7 cellular contexts compared by ENCODE assay signal in genomic region chr9:122912671-122912963, GRCh38. TPM values are rescaled to one million over a fixed set of nuclear protein-coding genes. Genes with fewer than 3 reads are reported as not detected.
DNase-seq lines count a peak whose midpoint lies in the region; ATAC-seq and TF ChIP-seq lines count a peak whose summit lies in the region.

No MANE protein-coding gene starts in this region.

- H3K4me3 ChIP-seq in iPS-18c (ENCODE audit: insufficient read depth, low read depth, low read length) (peak overlapping the region; percentile 94), stomach (peak overlapping the region; percentile 55 to 87 (median 65))

- no peaks in the 10 kb centered on the region; the same call in 1 of the 2 replicates for H3K27me3 Mint-ChIP-seq in HFFc6 (ENCODE audit: insufficient read depth)

- peak overlapping the region; percentile 96 for H3K4me3 Mint-ChIP-seq in HFFc6

- H3K9me3 Mint-ChIP-seq in HFFc6: no peaks in the 10 kb centered on the region
- no peaks in the 10 kb centered on the region for H3K9me3 Mint-ChIP-seq in activated naive CD4-positive, alpha-beta T cell treated with anti-CD3 and anti-CD28 coated beads, Interleukin-2, amount 50 U/mL, for 72 hours

- H3K27me3 ChIP-seq in stomach: no peaks in the 10 kb centered on the region

- peaks cover 0 to 21% (median 20%) of the 10 kb centered on the region in 4 donors for H3K4me1 ChIP-seq in stomach

- H3K27ac ChIP-seq in stomach: peak overlapping the region; percentile 68 to 86 (median 83)

- TF ChIP-seq POLR2A in stomach (IDR thresholded peaks at IDR 0.05): no peak

- TF ChIP-seq EP300 in stomach (IDR thresholded peaks at IDR 0.05): no peak

- 3 to 5% (median 4%) methylated on average over 8 to 9 of the region's 9 CpGs for WGBS in stomach, 5 donors

- DNase-seq in HFFc6 (no peak), stomach (no peak), sciatic nerve (ENCODE audit: low spot score) (no peak), NCI-H1092 (lab: John Stamatoyannopoulos, UW) (no peak), HCEC 1CT (no peak)
- no peak for DNase-seq in activated naive CD4-positive, alpha-beta T cell treated with anti-CD3 and anti-CD28 coated beads, Interleukin-2, amount 50 U/mL, for 72 hours (ENCODE audit: low spot score in 2 of 2)

- peak in 1 of 2 donors; percentile 2 for ATAC-seq in activated naive CD4-positive, alpha-beta T cell treated with anti-CD3 and anti-CD28 coated beads, Interleukin-2, amount 50 U/mL, for 72 hours
- no peak for ATAC-seq in sciatic nerve

- intact Hi-C loops in stomach (cut with DNase I; ENCODE audit: low total_unique reads): no loop called here
- intact Hi-C loops in sciatic nerve (cut with DNase I): no loop called here

- peaks cover 8 to 33% (median 26%) of the 10 kb centered on the region in 4 donors for H3K36me3 ChIP-seq in stomach

- TF ChIP-seq CTCF in HFFc6 (IDR thresholded peaks at IDR 0.05): no peak
- TF ChIP-seq CTCF in stomach (IDR thresholded peaks at IDR 0.05): no peak

- H3K9me3 ChIP-seq in iPS-18c (ENCODE audit: control insufficient read depth, insufficient read depth, low read length): no peaks in the 10 kb centered on the region
- H3K9me3 ChIP-seq in stomach: no peaks in the 10 kb centered on the region

- H3K36me3 Mint-ChIP-seq in HFFc6 (ENCODE audit: low read depth): peaks cover 29% of the 10 kb centered on the region
- peaks cover 26 to 33% of the 10 kb centered on the region in 2 donors for H3K36me3 Mint-ChIP-seq in activated naive CD4-positive, alpha-beta T cell treated with anti-CD3 and anti-CD28 coated beads, Interleukin-2, amount 50 U/mL, for 72 hours

- H3K4me1 Mint-ChIP-seq in HFFc6 (ENCODE audit: low read depth): peaks cover 25% of the 10 kb centered on the region

- H3K27ac Mint-ChIP-seq in HFFc6: peak overlapping the region; percentile 94
- peak overlapping the region; percentile 97 to 100 for H3K27ac Mint-ChIP-seq in activated naive CD4-positive, alpha-beta T cell treated with anti-CD3 and anti-CD28 coated beads, Interleukin-2, amount 50 U/mL, for 72 hours

RNA-seq across cellular contexts. Expression of gene ZBTB6, which starts 0.5 kb away (rescaled TPM):
- 1 to 10 TPM; 7.4 to 8.5 (median 8.2) TPM for total RNA-seq in HFFc6 (2021; fragmentation: NEBNext Ultra II Directional; extraction: Animal tissue kit (Norgen Biotek cat#: 25700))
- 10 to 100 TPM in 1 of 2 donors, 1 to 10 TPM in 1; 8.2 to 18.7 TPM for total RNA-seq in activated naive CD4-positive, alpha-beta T cell treated with anti-CD3 and anti-CD28 coated beads, Interleukin-2, amount 50 U/mL, for 72 hours
- total RNA-seq in stomach: 10 to 100 TPM in 2 of 5 donors, 1 to 10 TPM in 3; 2.9 to 21.3 (median 6.4) TPM
- 1 to 10 TPM; 2.3 to 4.9 (median 3.1) TPM for polyA plus RNA-seq in stomach
- 9.5 TPM for total RNA-seq in sciatic nerve

RNA-seq across cellular contexts. Expression of gene RC3H2, which starts 7.5 kb away (rescaled TPM):
- 10 to 100 TPM; 38.8 to 46.1 (median 41.5) TPM for total RNA-seq in HFFc6 (2021; fragmentation: NEBNext Ultra II Directional; extraction: Animal tissue kit (Norgen Biotek cat#: 25700))
- 10 to 100 TPM; 30.5 to 38.6 TPM for total RNA-seq in activated naive CD4-positive, alpha-beta T cell treated with anti-CD3 and anti-CD28 coated beads, Interleukin-2, amount 50 U/mL, for 72 hours
- 10 to 100 TPM; 18.8 to 66.3 (median 28.1) TPM for total RNA-seq in stomach
- polyA plus RNA-seq in stomach: 10 to 100 TPM in 1 of 3 donors, 1 to 10 TPM in 2; 5.8 to 13.4 (median 9.2) TPM
- total RNA-seq in sciatic nerve: 62.7 TPM

RNA-seq across cellular contexts. Expression of gene ZBTB26, which starts 18.7 kb away (rescaled TPM):
- total RNA-seq in HFFc6 (2021; fragmentation: NEBNext Ultra II Directional; extraction: Animal tissue kit (Norgen Biotek cat#: 25700)): 1 to 10 TPM; 4.1 to 5.6 (median 4.6) TPM
- total RNA-seq in activated naive CD4-positive, alpha-beta T cell treated with anti-CD3 and anti-CD28 coated beads, Interleukin-2, amount 50 U/mL, for 72 hours: 1 to 10 TPM; 6.6 to 7.7 TPM
- total RNA-seq in stomach (10 to 100 TPM in 3 of 5 donors, 1 to 10 TPM in 2; 5.2 to 14.7 (median 11.0) TPM), sciatic nerve (10.0 TPM)
- 1 to 10 TPM; 1.5 to 4.3 (median 3.2) TPM for polyA plus RNA-seq in stomach

RNA-seq across cellular contexts. Expression of gene RABGAP1, which starts 28.2 kb away (rescaled TPM):
- 10 to 100 TPM; 29.0 to 39.3 (median 33.9) TPM for total RNA-seq in HFFc6 (2021; fragmentation: NEBNext Ultra II Directional; extraction: Animal tissue kit (Norgen Biotek cat#: 25700))
- total RNA-seq in activated naive CD4-positive, alpha-beta T cell treated with anti-CD3 and anti-CD28 coated beads, Interleukin-2, amount 50 U/mL, for 72 hours: 10 to 100 TPM; 35.6 to 44.2 TPM
- total RNA-seq in stomach: 100 to 1,000 TPM in 2 of 5 donors, 10 to 100 TPM in 3; 25.8 to 157 (median 52.3) TPM
- polyA plus RNA-seq in stomach: 10 to 100 TPM in 1 of 3 donors, 1 to 10 TPM in 2; 7.0 to 12.7 (median 10.0) TPM
- total RNA-seq in sciatic nerve: 96.0 TPM
